8 cellular contexts compared by ENCODE assay signal in genomic region chr1:25431495-25432363, GRCh38. TPM values are rescaled to one million over a fixed set of nuclear protein-coding genes. Genes with fewer than 3 reads are reported as not detected.
A peak's percentile ranks its signal among the peaks of the same experiment; 100 is the strongest.
DNase-seq lines count a peak whose midpoint lies in the region; ATAC-seq, FAIRE-seq and TF ChIP-seq lines count a peak whose summit lies in the region.

No MANE protein-coding gene starts in this region.

- H4K20me1 ChIP-seq in HCT116 (ENCODE audit: insufficient read depth) = no peaks in the 10 kb centered on the region

- H3K4me3 Mint-ChIP-seq in stimulated activated memory B cell treated with anti-CD40 and anti-IgM and Interleukin-4, amounts not matched to agents 10 μg/mL and 1 μg/mL and 100 μg/mL, for 72 hours = peak overlapping the region; percentile 82

- TF ChIP-seq CTCF in HCT116 (IDR thresholded peaks at IDR 0.05 in 2 of 3, conservative IDR thresholded peaks at IDR 0.05 in 1 of 3; ENCODE audit: borderline replicate concordance in 1 of 3, insufficient read depth in 1 of 3, low read depth in 2 of 3, low read length in 2 of 3) (no peak), adrenal gland (IDR thresholded peaks at IDR 0.05) (no peak), D721Med (IDR thresholded peaks at IDR 0.05; ENCODE audit: insufficient read depth, missing control alignments) (no peak)

- H3K9ac ChIP-seq in HCT116 (ENCODE audit: low read length) = peak overlapping the region; percentile 58

- TF ChIP-seq RAD21 in HCT116 (IDR thresholded peaks at IDR 0.05; ENCODE audit: low read depth) = no peak

- peak overlapping the region; percentile 83 for H3K27ac Mint-ChIP-seq in stimulated activated memory B cell treated with anti-CD40 and anti-IgM and Interleukin-4, amounts not matched to agents 10 μg/mL and 1 μg/mL and 100 μg/mL, for 72 hours

- BruUV-seq in HCT116 (replicated peaks; lab: Mats Ljungman, UMichigan) = TSS peak; percentile 56

- H3K9me2 ChIP-seq in HCT116 (ENCODE audit: insufficient read depth) = no peaks in the 10 kb centered on the region

- peak overlapping the region; percentile 82 for H3K4me3 ChIP-seq in ACC112 (ENCODE audit: low read depth, low read length)
- H3K4me3 ChIP-seq in HCT116 (replicated peaks in 1 of 2; ENCODE audit: low read depth in 1 of 2, low read length in 2 of 2) = peak overlapping the region; percentile 57 to 71
- peak overlapping the region; percentile 12 to 92 (median 61) for H3K4me3 ChIP-seq in adrenal gland
- peak overlapping the region; percentile 70 for H3K4me3 ChIP-seq in iPS-18c (ENCODE audit: insufficient read depth, low read depth, low read length)

- no peaks in the 10 kb centered on the region for H3K36me3 Mint-ChIP-seq in stimulated activated memory B cell treated with anti-CD40 and anti-IgM and Interleukin-4, amounts not matched to agents 10 μg/mL and 1 μg/mL and 100 μg/mL, for 72 hours

- no peaks in the 10 kb centered on the region for H3K27me3 ChIP-seq in ACC112 (ENCODE audit: insufficient read depth, low read length)
- H3K27me3 ChIP-seq in HCT116 (ENCODE audit: insufficient read depth, low read length) = no peaks in the 10 kb centered on the region
- H3K27me3 ChIP-seq in adrenal gland = no peaks in the 10 kb centered on the region

- peaks cover 58% of the 10 kb centered on the region for H3K4me1 Mint-ChIP-seq in stimulated activated memory B cell treated with anti-CD40 and anti-IgM and Interleukin-4, amounts not matched to agents 10 μg/mL and 1 μg/mL and 100 μg/mL, for 72 hours

- DNase-seq in HCT116 (ENCODE audit: low read depth, low spot score) (no peak), adrenal gland (peak in 6 of 7 donors; percentile 7 to 65 (median 33)), D721Med (ENCODE audit: insufficient read length, low spot score) (no peak)

- no peak for FAIRE-seq in D721Med (lab: Jason Lieb, UNC)

- POLR2A ChIA-PET in HCT116 (lab: Charles Lee) = interaction anchor here (1.1 to 1.2 kb wide), 2 partner anchors 8 to 184 kb away, joined by 3 read pairs; partner anchors contain the start of gene RSRP1

- H3K27me3 Mint-ChIP-seq in stimulated activated memory B cell treated with anti-CD40 and anti-IgM and Interleukin-4, amounts not matched to agents 10 μg/mL and 1 μg/mL and 100 μg/mL, for 72 hours = no peaks in the 10 kb centered on the region

- no peak overlapping the region; the same call in 1 of the 2 replicates for H3K27ac ChIP-seq in ACC112 (ENCODE audit: low read depth, low read length)
- H3K27ac ChIP-seq in HCT116 (ENCODE audit: low read depth, low read length) = peak overlapping the region; percentile 55; the same call in 1 of the 2 replicates
- H3K27ac ChIP-seq in adrenal gland = peak overlapping the region; percentile 65 to 97 (median 95)

- H2AFZ ChIP-seq in ACC112 (ENCODE audit: low read length, unreplicated experiment) (peak overlapping the region; percentile 39), HCT116 (ENCODE audit: low read depth, low read length, poor library complexity, severe bottlenecking) (no peak overlapping the region)

- TF ChIP-seq POLR2A in HCT116 (IDR thresholded peaks at IDR 0.05; ENCODE audit: borderline replicate concordance, extremely low read depth, insufficient read depth, insufficient read length) (no peak), adrenal gland (IDR thresholded peaks at IDR 0.05) (no peak)

- 1 to 2% (median 1%) methylated on average over 7 to 23 of the region's 23 CpGs for WGBS in adrenal gland, 4 donors

- peaks cover 48% of the 10 kb centered on the region for H3K4me1 ChIP-seq in ACC112 (ENCODE audit: control insufficient read depth, insufficient read depth, low read length, unreplicated experiment)
- peaks cover 8 to 14% of the 10 kb centered on the region in 2 experiments; a peak in 3 of 4 replicates for H3K4me1 ChIP-seq in HCT116 (ENCODE audit: control insufficient read depth in 1 of 2, insufficient read depth in 2 of 2, low read length in 2 of 2)
- H3K4me1 ChIP-seq in adrenal gland (replicated peaks in 1 of 2) = peaks cover 46 to 55% of the 10 kb centered on the region in 2 donors

- no peaks in the 10 kb centered on the region for H3K9me3 ChIP-seq in HCT116 (ENCODE audit: control insufficient read depth in 1 of 2, insufficient read depth in 1 of 2, low read depth in 1 of 2, low read length in 2 of 2)
- H3K9me3 ChIP-seq in adrenal gland (replicated peaks in 1 of 3) = no peaks in the 10 kb centered on the region
- no peaks in the 10 kb centered on the region for H3K9me3 ChIP-seq in iPS-18c (ENCODE audit: control insufficient read depth, insufficient read depth, low read length)

- CTCF ChIA-PET in HCT116 (lab: Charles Lee) = interaction anchor here (0.7 to 1.3 kb wide), 2 partner anchors 19 to 72 kb away, joined by 4 read pairs; no protein-coding TSS in a partner anchor

- no peak for ATAC-seq in HCT116
- ATAC-seq in stimulated activated memory B cell treated with anti-CD40 and anti-IgM and Interleukin-4, amounts not matched to agents 10 μg/mL and 1 μg/mL and 100 μg/mL, for 72 hours = no peak
- ATAC-seq in GM18511 (IDR thresholded peaks at IDR 0.05; ENCODE audit: unreplicated experiment) = no peak
- no peak for ATAC-seq in GM18873 (IDR thresholded peaks at IDR 0.05; ENCODE audit: low FRiP score, unreplicated experiment)

- H3K79me2 ChIP-seq in ACC112 (ENCODE audit: control insufficient read depth, insufficient read depth, low read length, unreplicated experiment) (peaks cover 53% of the 10 kb centered on the region), HCT116 (ENCODE audit: insufficient read depth, low read length) (no peaks in the 10 kb centered on the region)

- intact Hi-C loops in HCT116 (cut with micrococcal nuclease) = no loop called here
- intact Hi-C loops in adrenal gland (cut with DNase I) = loop anchor here in 1 of 2 donors (10.0 kb wide), 1 partner anchor 53 kb away; no protein-coding TSS in a partner anchor

- RAD21 ChIA-PET in HCT116 (lab: Charles Lee; ENCODE audit: low non-redundant PET in 1 of 2, low total read pairs in 2 of 2, uncharacterized antibody in 2 of 2, unreplicated experiment in 2 of 2) = no interaction called here

- H3K36me3 ChIP-seq in ACC112 (ENCODE audit: insufficient read depth, low read length) = no peaks in the 10 kb centered on the region
- H3K36me3 ChIP-seq in HCT116 (ENCODE audit: control insufficient read depth in 1 of 2, insufficient read depth in 2 of 2, low read length in 2 of 2) = no peaks in the 10 kb centered on the region
- no peaks in the 10 kb centered on the region for H3K36me3 ChIP-seq in adrenal gland (replicated peaks in 1 of 2)

- H3K9me3 Mint-ChIP-seq in stimulated activated memory B cell treated with anti-CD40 and anti-IgM and Interleukin-4, amounts not matched to agents 10 μg/mL and 1 μg/mL and 100 μg/mL, for 72 hours = no peaks in the 10 kb centered on the region

- peak overlapping the region; percentile 85 for H3K4me2 ChIP-seq in HCT116 (ENCODE audit: low read length)

TF ChIP-seq in HCT116, 20 proteins besides CTCF, POLR2A, EP300 and RAD21:
- 0 out of 2 replicates have a peak, but pooled peaks have one; percentile 29 for TF ChIP-seq SIN3A (IDR thresholded peaks at IDR 0.05; ENCODE audit: low read depth)
- TF ChIP-seq SRF (IDR thresholded peaks at IDR 0.05; ENCODE audit: low read depth) = no peak

RNA-seq across cellular contexts. Expression of gene MACO1, which starts 1.0 kb away (rescaled TPM):
- total RNA-seq in HCT116 (2021; ENCODE audit: unreplicated experiment) (9.8 TPM), adrenal gland (10 to 100 TPM; 25.2 to 48.4 (median 29.6) TPM)
- 3.9 and 5.8 TPM in 2 replicates for polyA plus RNA-seq in HCT116 (2012)
- polyA plus RNA-seq in adrenal gland = 10 to 100 TPM; 15.1 to 45.4 (median 20.7) TPM

RNA-seq across cellular contexts. Expression of gene RHCE, which starts 11.1 kb away (rescaled TPM):
- 0.64 TPM for total RNA-seq in HCT116 (2021; ENCODE audit: unreplicated experiment)
- 1.2 and 1.9 TPM in 2 replicates for polyA plus RNA-seq in HCT116 (2012)
- 1 to 10 TPM in 3 of 8 donors, under 1 TPM in 1, not detected in 4; 0.61 to 4.0 (median 1.2) TPM for total RNA-seq in adrenal gland
- polyA plus RNA-seq in adrenal gland = under 1 TPM in 2 of 3 donors, not detected in 1; 0.59 to 0.71 TPM

Comparison
In these comparisons a context has a peak if more than half of its experiments do, and no peak if none do; other contexts are left out.
1. DNase-seq: peak in adrenal gland (6 of 7); none in HCT116 (single experiment) and D721Med (single experiment).
2. Peak in every context shown above with its lines, with median percentiles within 50 percentile points of each other: H3K4me3 ChIP-seq.